Comparison of ENCODE assay signal across 8 cellular contexts in genomic region chr13:25037057-25037813, GRCh38. TPM values are rescaled to one million over a fixed set of nuclear protein-coding genes. Genes with fewer than 3 reads are reported as not detected.
DNase-seq lines count a peak whose midpoint lies in the region; ATAC-seq, FAIRE-seq and TF ChIP-seq lines count a peak whose summit lies in the region.

No MANE protein-coding gene starts in this region.

- CTCF ChIA-PET in BJ (lab: Yijun Ruan, JAX), result interaction anchor here (0.7 to 1.6 kb wide), 16 partner anchors 12 to 188 kb away, joined by 3 to 16 read pairs (median 4); no protein-coding TSS in a partner anchor
- CTCF ChIA-PET in mammary epithelial cell (lab: Charles Lee; ENCODE audit: low non-redundant PET), result interaction anchor here (1.0 kb wide), 1 partner anchor 42 kb away, joined by 3 read pairs; no protein-coding TSS in a partner anchor

- no peak for FAIRE-seq in keratinocyte (lab: Jason Lieb, UNC)

- H3K4me3 ChIP-seq in BJ (ENCODE audit: low read depth, low read length) (no peak overlapping the region), mammary epithelial cell (replicated peaks in 1 of 3; ENCODE audit: insufficient read depth in 1 of 3, low read depth in 2 of 3, low read length in 3 of 3) (no peak overlapping the region), keratinocyte (ENCODE audit: control insufficient read depth in 2 of 3, extremely low read depth in 1 of 3, insufficient read depth in 2 of 3, low read depth in 1 of 3, low read length in 3 of 3) (no peak overlapping the region)

- BruUV-seq in mammary epithelial cell (replicated peaks; lab: Mats Ljungman, UMichigan), result no TSS peak

- in situ Hi-C loops in mammary epithelial cell (cut with MboI; ENCODE audit: low sequenced_read_pairs in 2 of 2), result no loop called here

- ATAC-seq in GM18867 (IDR thresholded peaks at IDR 0.05; ENCODE audit: unreplicated experiment), result peak; percentile 80
- no peak for ATAC-seq in HG03039 (IDR thresholded peaks at IDR 0.05; ENCODE audit: unreplicated experiment)

- H4K20me1 ChIP-seq in mammary epithelial cell (ENCODE audit: insufficient read depth, low read length) (no peaks in the 10 kb centered on the region), keratinocyte (ENCODE audit: control insufficient read depth, extremely low read depth, insufficient read depth, low read length) (no peaks in the 10 kb centered on the region)

- 38% methylated on average over 12 of the region's 12 CpGs for WGBS in mammary epithelial cell (ENCODE audit: low coverage, missing lambda C conversion rate)

- H3K36me3 ChIP-seq in BJ (ENCODE audit: control insufficient read depth, insufficient read depth, low read length) (no peaks in the 10 kb centered on the region), mammary epithelial cell (ENCODE audit: insufficient read depth, low read length) (no peaks in the 10 kb centered on the region), keratinocyte (ENCODE audit: control insufficient read depth in 2 of 2, extremely low read depth in 1 of 2, insufficient read depth in 2 of 2, low read length in 2 of 2) (no peaks in the 10 kb centered on the region)

- no peaks in the 10 kb centered on the region for H3K9me1 ChIP-seq in keratinocyte (ENCODE audit: control insufficient read depth, extremely low read depth, insufficient read depth, low read length)

- no peaks in the 10 kb centered on the region for H3K9me3 ChIP-seq in mammary epithelial cell (replicated peaks; ENCODE audit: insufficient read depth, low read length)
- H3K9me3 ChIP-seq in keratinocyte (ENCODE audit: control insufficient read depth, low read depth, low read length), result no peaks in the 10 kb centered on the region

- intact Hi-C loops in mammary epithelial cell (cut with micrococcal nuclease), result loop anchor here (1.0 kb wide), 2 partner anchors 32 to 42 kb away; no protein-coding TSS in a partner anchor

- peaks cover 3% of the 10 kb centered on the region; the same call in 1 of the 2 replicates for H3K27me3 ChIP-seq in BJ (ENCODE audit: control insufficient read depth, insufficient read depth, low read length)
- H3K27me3 ChIP-seq in mammary epithelial cell (ENCODE audit: insufficient read depth, low read length), result no peaks in the 10 kb centered on the region
- H3K27me3 ChIP-seq in keratinocyte (ENCODE audit: control insufficient read depth, extremely low read depth, insufficient read depth, low read length), result peaks cover 18% of the 10 kb centered on the region

- H3K4me1 ChIP-seq in mammary epithelial cell (ENCODE audit: insufficient read depth, low read length) (no peaks in the 10 kb centered on the region), keratinocyte (ENCODE audit: control insufficient read depth, extremely low read depth, insufficient read depth, low read length) (no peaks in the 10 kb centered on the region)

- DNase-seq in BJ (ENCODE audit: low read depth), result no peak
- DNase-seq in LoVo (ENCODE audit: low spot score), result peak; percentile 66
- DNase-seq in SKM-1 (lab: John Stamatoyannopoulos, UW; ENCODE audit: unreplicated experiment), result peak; percentile 24
- peak; percentile 44 for DNase-seq in mammary epithelial cell
- DNase-seq in keratinocyte (ENCODE audit: low read depth, low spot score), result no peak
- peak; percentile 38 to 40 for DNase-seq in stimulated activated CD4-positive, alpha-beta T cell treated with anti-CD3 and anti-CD28 coated beads, Interleukin-2, amount 100 ng/mL, for 24 hours

- dilution Hi-C loops in mammary epithelial cell (cut with HindIII; ENCODE audit: low sequenced_read_pairs), result no loop called here
- dilution Hi-C loops in keratinocyte (cut with MboI; ENCODE audit: extremely low pct_ligation_motif_present, low sequenced_read_pairs), result no loop called here

- H3K4me2 ChIP-seq in mammary epithelial cell (ENCODE audit: insufficient read depth, low read depth, low read length), result no peak overlapping the region
- H3K4me2 ChIP-seq in keratinocyte (ENCODE audit: control insufficient read depth, extremely low read depth, insufficient read depth, low read depth, low read length), result no peak overlapping the region

- H3K79me2 ChIP-seq in mammary epithelial cell (ENCODE audit: insufficient read depth, low read length), result no peaks in the 10 kb centered on the region
- no peaks in the 10 kb centered on the region for H3K79me2 ChIP-seq in keratinocyte (ENCODE audit: control insufficient read depth, insufficient read depth, low read length)

- H3K9ac ChIP-seq in mammary epithelial cell (ENCODE audit: insufficient read depth, low read length), result no peak overlapping the region
- H3K9ac ChIP-seq in keratinocyte (ENCODE audit: control insufficient read depth, extremely low read depth, insufficient read depth, low read length), result no peak overlapping the region

- POLR2A ChIA-PET in BJ (lab: Charles Lee), result no interaction called here

- H2AFZ ChIP-seq in mammary epithelial cell (ENCODE audit: low read depth, low read length) (no peak overlapping the region), keratinocyte (ENCODE audit: control insufficient read depth, low read length) (no peak overlapping the region)

- TF ChIP-seq CTCF in BJ (IDR thresholded peaks at IDR 0.05; ENCODE audit: insufficient read depth, low read depth, low read length), result peak; percentile 78
- TF ChIP-seq CTCF in mammary epithelial cell (conservative IDR thresholded peaks at IDR 0.05 in 1 of 2, IDR thresholded peaks at IDR 0.05 in 1 of 2; ENCODE audit: extremely low read depth in 1 of 2, insufficient read depth in 1 of 2, low read depth in 1 of 2, low read length in 2 of 2), result peak; percentile 78 to 84
- TF ChIP-seq CTCF in keratinocyte (optimal IDR thresholded peaks at IDR 0.05 in 1 of 3, IDR thresholded peaks at IDR 0.05 in 1 of 3, conservative IDR thresholded peaks at IDR 0.05 in 1 of 3; ENCODE audit: extremely low read depth in 1 of 3, insufficient read depth in 2 of 3, low read length in 3 of 3), result peak; percentile 74 to 83 (median 74)

- H3K27ac ChIP-seq in mammary epithelial cell (ENCODE audit: insufficient read depth, low read depth, low read length), result no peak overlapping the region
- no peak overlapping the region for H3K27ac ChIP-seq in keratinocyte (ENCODE audit: control insufficient read depth, insufficient read depth, low read length)

RNA-seq across cellular contexts. Expression of gene PABPC3, which starts 58.7 kb away (rescaled TPM):
- 0.16 TPM in 1 of 2 replicates, not detected in the other for polyA plus RNA-seq in BJ (2011; rRNA removed)
- 0.10 TPM in 1 of 2 replicates, not detected in the other for polyA minus RNA-seq in BJ (2011; rRNA and poly(A)+ RNA removed)
- total RNA-seq in mammary epithelial cell, result under 1 TPM; 0.17 to 0.19 TPM
- 0.16 TPM for polyA plus RNA-seq in mammary epithelial cell
- 0.36 TPM for polyA minus RNA-seq in mammary epithelial cell
- 0.13 to 0.31 TPM (median 0.26 TPM) in 3 replicates for polyA plus RNA-seq in keratinocyte
- 1.7 TPM for polyA plus RNA-seq in keratinocyte (2011; ENCODE audit: low read depth)
- polyA plus RNA-seq in keratinocyte (2011; cell fraction: cytosol; rRNA removed), result 0.34 and 0.62 TPM in 2 replicates
- polyA plus RNA-seq in keratinocyte (2011; cell fraction: nucleus; rRNA removed), result 0.08 and 0.25 TPM in 2 replicates
- 0.22 and 0.65 TPM in 2 replicates for polyA plus RNA-seq in keratinocyte (2012; ENCODE audit: low replicate concordance)
- polyA minus RNA-seq in keratinocyte, result 0.10 to 0.45 TPM in 2 of 3 replicates, not detected in the other
- not detected for polyA minus RNA-seq in keratinocyte (2011; cell fraction: cytosol; rRNA and poly(A)+ RNA removed)
- 0.16 TPM in 1 of 2 replicates, not detected in the other for polyA minus RNA-seq in keratinocyte (2011; cell fraction: nucleus; rRNA and poly(A)+ RNA removed)

Comparison
In these comparisons a context has a peak if more than half of its experiments do, and no peak if none do; other contexts are left out.
1. DNase-seq: peak in LoVo (single experiment), SKM-1 (single experiment), mammary epithelial cell (single experiment) and stimulated activated CD4-positive, alpha-beta T cell treated with anti-CD3 and anti-CD28 coated beads, Interleukin-2, amount 100 ng/mL, for 24 hours (2 of 2); none in BJ (single experiment) and keratinocyte (single experiment).
2. Peak in every context shown above with its lines, with median percentiles within 50 percentile points of each other: CTCF ChIP-seq.